In the genomic region with DNA sequence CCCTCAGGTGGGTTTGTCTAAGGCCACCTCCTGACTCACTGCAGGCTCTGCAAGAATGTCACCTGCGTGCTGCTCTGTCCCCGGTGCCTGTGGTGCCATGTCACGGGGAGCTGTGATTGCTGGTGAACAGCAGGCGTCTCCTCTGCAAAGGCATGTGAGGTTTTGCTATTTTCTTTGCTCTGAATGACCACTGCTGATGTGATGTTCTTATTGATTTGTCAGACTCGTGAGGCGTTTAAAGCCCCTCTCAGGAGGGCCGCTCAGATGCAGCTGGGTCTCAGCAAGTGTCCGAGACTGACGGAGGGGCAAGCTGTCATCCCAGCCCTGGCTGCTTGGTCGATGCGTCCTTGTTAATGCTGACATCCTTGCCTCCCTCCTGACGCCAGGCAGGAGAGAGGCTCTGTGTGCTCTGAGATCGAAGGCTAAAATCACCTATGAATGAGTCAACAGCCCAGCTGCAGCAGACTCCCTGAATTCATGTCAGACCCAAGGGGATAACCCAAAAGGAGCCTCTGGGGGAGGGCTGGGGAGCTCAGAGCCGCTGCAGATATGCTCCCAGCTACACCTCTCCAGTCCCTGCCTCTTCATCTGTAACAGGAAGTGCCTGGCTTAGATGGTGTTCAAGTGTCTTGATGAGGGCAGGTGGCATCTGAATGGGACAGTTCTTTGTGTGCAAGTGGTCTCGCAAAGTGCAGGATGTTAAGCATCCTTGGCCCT, we compare ENCODE assay signal across 20 cellular contexts.
DNase-seq lines count a peak whose midpoint lies in the region; ATAC-seq and TF ChIP-seq lines count a peak whose summit lies in the region.
"Had no signal": no experiment of that assay in that cellular context is flagged by ENCODE, and none has a peak within 500 bp of the region (broad histone marks: within the 10 kb centered on the region; RNA-seq: fewer than 3 reads in every experiment).

No MANE protein-coding gene starts in this region.

- TF ChIP-seq CTCF in nephron progenitor cell (IDR thresholded peaks at IDR 0.05) = no peak

- peak; percentile 57 for DNase-seq in DMS79 treated with DMSO at 0.1 percent for 48 hours (lab: John Stamatoyannopoulos, UW)
- peak; percentile 20 for DNase-seq in NCI-H1105 (lab: John Stamatoyannopoulos, UW)
- peak; percentile 49 for DNase-seq in NCI-H524 treated with DMSO at 0.1 percent for 48 hours (lab: John Stamatoyannopoulos, UW)
- DNase-seq in nephron progenitor cell = no peak
- DNase-seq in activated naive CD8-positive, alpha-beta T cell treated with anti-CD3 and anti-CD28 coated beads, Interleukin-2, amount 50 U/mL, for 24 hours = no peak
- DNase-seq in SKM-1 (lab: John Stamatoyannopoulos, UW; ENCODE audit: unreplicated experiment) = no peak
- no peak for DNase-seq in cortex of kidney (lab: John Stamatoyannopoulos, UW)
- DNase-seq: activated CD8-positive, alpha-beta memory T cell treated with anti-CD3 and anti-CD28 coated beads for 24 hours; AML-193; Calu3; GM23248; hippocampal formation; KG1; NCI-H146; psoas muscle; SIG-M5; spleen; T-helper 2 cell had no signal

- H3K27me3 Mint-ChIP-seq in nephron progenitor cell (ENCODE audit: low read depth, poor library complexity) = no peaks in the 10 kb centered on the region
- H3K27me3 Mint-ChIP-seq in activated naive CD8-positive, alpha-beta T cell treated with anti-CD3 and anti-CD28 coated beads, Interleukin-2, amount 50 U/mL, for 24 hours = no peaks in the 10 kb centered on the region

- H3K4me3 Mint-ChIP-seq in nephron progenitor cell = no peak overlapping the region
- no peak overlapping the region for H3K4me3 Mint-ChIP-seq in activated naive CD8-positive, alpha-beta T cell treated with anti-CD3 and anti-CD28 coated beads, Interleukin-2, amount 50 U/mL, for 24 hours
- H3K4me3 Mint-ChIP-seq: activated T-helper 1 cell treated with anti-CD3 and anti-CD28 coated beads, Interleukin-12 subunit alpha, Interleukin-12 subunit beta, Interleukin-2, Interleukin-4 antibody, amounts not matched to agents 30 ng/mL and 10 ng/mL and 1 ng/mL, durations not matched to agents 14 hours and 24 hours and 36 hours; naive thymus-derived CD8-positive, alpha-beta T cell had no signal

- ATAC-seq in activated naive CD8-positive, alpha-beta T cell treated with anti-CD3 and anti-CD28 coated beads, Interleukin-2, amount 50 U/mL, for 24 hours = no peak
- ATAC-seq: naive thymus-derived CD8-positive, alpha-beta T cell; psoas muscle had no signal

- peaks cover 40% of the 10 kb centered on the region for H3K4me1 Mint-ChIP-seq in nephron progenitor cell
- no peaks in the 10 kb centered on the region for H3K4me1 Mint-ChIP-seq in activated naive CD8-positive, alpha-beta T cell treated with anti-CD3 and anti-CD28 coated beads, Interleukin-2, amount 50 U/mL, for 24 hours

- peak overlapping the region; percentile 81 for H3K27ac Mint-ChIP-seq in nephron progenitor cell
- H3K27ac Mint-ChIP-seq in activated naive CD8-positive, alpha-beta T cell treated with anti-CD3 and anti-CD28 coated beads, Interleukin-2, amount 50 U/mL, for 24 hours = no peak overlapping the region
- H3K27ac Mint-ChIP-seq: activated T-helper 1 cell treated with anti-CD3 and anti-CD28 coated beads, Interleukin-12 subunit alpha, Interleukin-12 subunit beta, Interleukin-2, Interleukin-4 antibody, amounts not matched to agents 30 ng/mL and 10 ng/mL and 1 ng/mL, durations not matched to agents 14 hours and 24 hours and 36 hours had no signal

- no peaks in the 10 kb centered on the region for H3K9me3 Mint-ChIP-seq in nephron progenitor cell
- no peaks in the 10 kb centered on the region for H3K9me3 Mint-ChIP-seq in activated naive CD8-positive, alpha-beta T cell treated with anti-CD3 and anti-CD28 coated beads, Interleukin-2, amount 50 U/mL, for 24 hours
- H3K9me3 Mint-ChIP-seq: activated T-helper 1 cell treated with anti-CD3 and anti-CD28 coated beads, Interleukin-12 subunit alpha, Interleukin-12 subunit beta, Interleukin-2, Interleukin-4 antibody, amounts not matched to agents 30 ng/mL and 10 ng/mL and 1 ng/mL, durations not matched to agents 14 hours and 24 hours and 36 hours; naive thymus-derived CD8-positive, alpha-beta T cell had no signal

- no peaks in the 10 kb centered on the region for H3K36me3 Mint-ChIP-seq in nephron progenitor cell (ENCODE audit: low read depth)
- no peaks in the 10 kb centered on the region for H3K36me3 Mint-ChIP-seq in activated naive CD8-positive, alpha-beta T cell treated with anti-CD3 and anti-CD28 coated beads, Interleukin-2, amount 50 U/mL, for 24 hours (ENCODE audit: low read depth)
- H3K36me3 Mint-ChIP-seq: naive thymus-derived CD8-positive, alpha-beta T cell had no signal

Comparison
In these comparisons a context has a peak if more than half of its experiments do, and no peak if none do; other contexts are left out.
1. DNase-seq: peak in DMS79 treated with DMSO at 0.1 percent for 48 hours (single experiment), NCI-H1105 (single experiment) and NCI-H524 treated with DMSO at 0.1 percent for 48 hours (single experiment); none in nephron progenitor cell (single experiment), activated naive CD8-positive, alpha-beta T cell treated with anti-CD3 and anti-CD28 coated beads, Interleukin-2, amount 50 U/mL, for 24 hours (single experiment), SKM-1 (single experiment) and cortex of kidney (single experiment).